In the genomic region with DNA sequence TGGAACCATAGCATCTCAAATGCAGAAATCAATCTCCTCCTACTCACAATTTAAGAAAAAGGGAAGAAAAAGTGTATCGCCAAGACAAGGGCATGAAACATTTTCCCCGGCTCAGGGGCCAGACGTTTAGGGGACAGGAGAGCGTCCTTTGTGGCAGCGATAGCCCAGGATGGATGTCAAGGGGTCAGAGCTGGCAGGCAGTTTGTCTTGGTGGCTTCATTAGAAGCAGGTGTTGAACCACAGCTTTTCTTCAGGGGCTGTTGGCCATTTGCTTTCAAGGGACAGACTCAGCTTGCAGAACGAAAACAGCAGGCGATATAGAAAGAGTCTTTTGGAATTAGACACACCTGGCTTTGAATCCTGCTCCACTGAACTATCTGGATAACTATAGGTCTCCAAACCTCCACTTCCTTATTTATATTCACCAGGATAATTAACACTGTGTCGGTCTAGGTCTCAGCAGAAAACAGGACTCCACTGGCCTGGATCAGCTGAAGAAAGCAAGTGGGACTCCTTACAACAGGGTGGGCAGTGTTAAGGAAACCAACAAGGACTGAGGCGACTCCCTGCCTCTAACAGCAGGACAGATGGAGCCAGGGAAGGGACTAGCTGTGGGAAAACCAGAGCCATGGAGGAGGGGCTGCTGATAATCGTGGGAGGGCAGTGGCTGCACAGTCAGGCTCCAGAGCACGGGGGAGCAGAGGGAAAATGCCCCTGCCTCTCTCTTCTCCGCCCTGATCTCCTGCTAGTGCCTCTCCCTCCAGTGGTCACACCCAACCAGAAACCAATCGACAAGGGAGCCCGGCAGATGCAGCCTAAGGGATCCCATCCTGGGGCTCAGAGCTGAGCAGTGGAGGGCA, we compare ENCODE assay signal across 14 cellular contexts.
DNase-seq lines count a peak whose midpoint lies in the region; ATAC-seq, FAIRE-seq and TF ChIP-seq lines count a peak whose summit lies in the region.
"Had no signal": no experiment of that assay in that cellular context is flagged by ENCODE, and none has a peak within 500 bp of the region (broad histone marks: within the 10 kb centered on the region; RNA-seq: fewer than 3 reads in every experiment).

No MANE protein-coding gene starts in this region.

- ATAC-seq in HCT116 (peak; percentile 44; the same call in 1 of the 2 replicates), HG03439 (IDR thresholded peaks at IDR 0.05; ENCODE audit: unreplicated experiment) (no peak)

- H3K36me3 ChIP-seq in HCT116 (ENCODE audit: control insufficient read depth in 1 of 2, insufficient read depth in 2 of 2, low read length in 2 of 2), result no peaks in the 10 kb centered on the region
- H3K36me3 ChIP-seq: prostate gland had no signal

- peaks cover 2 to 7% of the 10 kb centered on the region in 2 experiments; a peak in 2 of 4 replicates for H3K4me1 ChIP-seq in HCT116 (ENCODE audit: control insufficient read depth in 1 of 2, insufficient read depth in 2 of 2, low read length in 2 of 2)

- no peaks in the 10 kb centered on the region for H3K9me2 ChIP-seq in HCT116 (ENCODE audit: insufficient read depth)

- H3K4me3 Mint-ChIP-seq in progenitor cell of endocrine pancreas (ENCODE audit: low read depth), result no peak overlapping the region
- H3K4me3 Mint-ChIP-seq: activated naive CD8-positive, alpha-beta T cell had no signal

- intact Hi-C loops in HCT116 (cut with micrococcal nuclease), result no loop called here

- H3K4me3 ChIP-seq in HCT116 (replicated peaks in 1 of 2; ENCODE audit: low read depth in 1 of 2, low read length in 2 of 2) (no peak overlapping the region), fibroblast of villous mesenchyme (ENCODE audit: low read depth, low read length) (no peak overlapping the region)
- H3K4me3 ChIP-seq: prostate gland, testis had no signal

- CTCF ChIA-PET in HCT116 (lab: Charles Lee), result interaction anchor here (1.0 kb wide), 1 partner anchor 8 kb away, joined by 4 read pairs; no protein-coding TSS in a partner anchor

- no peaks in the 10 kb centered on the region for H3K9me3 Mint-ChIP-seq in progenitor cell of endocrine pancreas (ENCODE audit: low read depth)

- H3K27me3 Mint-ChIP-seq in progenitor cell of endocrine pancreas, result peaks cover 25% of the 10 kb centered on the region
- H3K27me3 Mint-ChIP-seq: activated naive CD8-positive, alpha-beta T cell had no signal

- FAIRE-seq in H54 (lab: Jason Lieb, UNC), result no peak
- FAIRE-seq: keratinocyte had no signal

- no peaks in the 10 kb centered on the region for H3K79me2 ChIP-seq in HCT116 (ENCODE audit: insufficient read depth, low read length)

- TF ChIP-seq POLR2A in HCT116 (IDR thresholded peaks at IDR 0.05; ENCODE audit: borderline replicate concordance, extremely low read depth, insufficient read depth, insufficient read length), result no peak
- TF ChIP-seq POLR2A in H54 (IDR thresholded peaks at IDR 0.05; ENCODE audit: low read depth, low read length), result no peak

- H3K27ac ChIP-seq in HCT116 (ENCODE audit: low read depth, low read length), result no peak overlapping the region
- H3K27ac ChIP-seq: prostate gland, testis had no signal

- H3K36me3 Mint-ChIP-seq in progenitor cell of endocrine pancreas (ENCODE audit: insufficient read depth), result no peaks in the 10 kb centered on the region

- H3K4me1 Mint-ChIP-seq in progenitor cell of endocrine pancreas (ENCODE audit: low read depth), result peaks cover 10% of the 10 kb centered on the region

- no peak overlapping the region for H3K4me2 ChIP-seq in HCT116 (ENCODE audit: low read length)

- TF ChIP-seq RAD21 in HCT116 (IDR thresholded peaks at IDR 0.05; ENCODE audit: low read depth), result no peak

- no peaks in the 10 kb centered on the region for H3K27me3 ChIP-seq in HCT116 (ENCODE audit: insufficient read depth, low read length)
- H3K27me3 ChIP-seq: testis had no signal

- H4K20me1 ChIP-seq in HCT116 (ENCODE audit: insufficient read depth), result no peaks in the 10 kb centered on the region

- H3K9me3 ChIP-seq in HCT116 (ENCODE audit: control insufficient read depth in 1 of 2, insufficient read depth in 1 of 2, low read depth in 1 of 2, low read length in 2 of 2), result no peaks in the 10 kb centered on the region
- H3K9me3 ChIP-seq: prostate gland, testis had no signal

- DNase-seq in HCT116 (ENCODE audit: low read depth, low spot score), result no peak
- peak; percentile 98 for DNase-seq in NCI-H82 (lab: John Stamatoyannopoulos, UW)
- DNase-seq in fibroblast of villous mesenchyme (ENCODE audit: low read depth), result peak; percentile 37
- no peak for DNase-seq in progenitor cell of endocrine pancreas (ENCODE audit: low spot score, unreplicated experiment)
- no peak for DNase-seq in SW 1271 (lab: John Stamatoyannopoulos, UW)
- DNase-seq in stimulated activated naive CD4-positive, alpha-beta T cell treated with Interleukin-2 at 50 U/mL for 16 hours (lab: John Stamatoyannopoulos, UW), result no peak
- DNase-seq in H54 (ENCODE audit: insufficient read length, low spot score), result no peak
- DNase-seq: activated CD4-positive, CD25-positive, alpha-beta regulatory T cell treated with anti-CD3 and anti-CD28 coated beads, Interleukin-2, amount 50 U/mL, for 72 hours; DMS79; testis had no signal

- H3K9ac ChIP-seq in HCT116 (ENCODE audit: low read length), result no peak overlapping the region

- RAD21 ChIA-PET in HCT116 (lab: Charles Lee; ENCODE audit: low non-redundant PET in 1 of 2, low total read pairs in 2 of 2, uncharacterized antibody in 2 of 2, unreplicated experiment in 2 of 2), result no interaction called here

- POLR2A ChIA-PET in HCT116 (lab: Charles Lee), result no interaction called here

- TF ChIP-seq CTCF in HCT116 (IDR thresholded peaks at IDR 0.05 in 2 of 3, conservative IDR thresholded peaks at IDR 0.05 in 1 of 3; ENCODE audit: borderline replicate concordance in 1 of 3, insufficient read depth in 1 of 3, low read depth in 2 of 3, low read length in 2 of 3) (no peak), fibroblast of villous mesenchyme (IDR thresholded peaks at IDR 0.05; ENCODE audit: insufficient read depth, low read depth, low read length) (peak; percentile 40), progenitor cell of endocrine pancreas (IDR thresholded peaks at IDR 0.05; ENCODE audit: unreplicated experiment) (no peak)

- peak overlapping the region; percentile 65 for H3K27ac Mint-ChIP-seq in progenitor cell of endocrine pancreas
- H3K27ac Mint-ChIP-seq: activated naive CD8-positive, alpha-beta T cell had no signal

- no peak overlapping the region for H2AFZ ChIP-seq in HCT116 (ENCODE audit: low read depth, low read length, poor library complexity, severe bottlenecking)

- no TSS peak for BruUV-seq in HCT116 (replicated peaks; lab: Mats Ljungman, UMichigan)

TF ChIP-seq in HCT116, 20 proteins besides CTCF, POLR2A, EP300 and RAD21:
- TF ChIP-seq YY1 (IDR thresholded peaks at IDR 0.05; ENCODE audit: extremely low read depth, insufficient replicate concordance, low read depth, low read length), result no peak
- TF ChIP-seq ZFX (IDR thresholded peaks at IDR 0.05), result no peak
- TF ChIP-seq SIN3A (IDR thresholded peaks at IDR 0.05; ENCODE audit: low read depth), result no peak
- TF ChIP-seq POLR2AphosphoS5 (IDR thresholded peaks at IDR 0.05; ENCODE audit: low read depth, low read length), result no peak

Comparison
In these comparisons a context has a peak if more than half of its experiments do, and no peak if none do; other contexts are left out.
1. DNase-seq: peak in NCI-H82 (single experiment) and fibroblast of villous mesenchyme (single experiment); none in HCT116 (single experiment), progenitor cell of endocrine pancreas (single experiment), SW 1271 (0 of 2), stimulated activated naive CD4-positive, alpha-beta T cell treated with Interleukin-2 at 50 U/mL for 16 hours (single experiment) and H54 (single experiment).